Comparison of ENCODE assay signal across 1 cellular context in the genomic region with DNA sequence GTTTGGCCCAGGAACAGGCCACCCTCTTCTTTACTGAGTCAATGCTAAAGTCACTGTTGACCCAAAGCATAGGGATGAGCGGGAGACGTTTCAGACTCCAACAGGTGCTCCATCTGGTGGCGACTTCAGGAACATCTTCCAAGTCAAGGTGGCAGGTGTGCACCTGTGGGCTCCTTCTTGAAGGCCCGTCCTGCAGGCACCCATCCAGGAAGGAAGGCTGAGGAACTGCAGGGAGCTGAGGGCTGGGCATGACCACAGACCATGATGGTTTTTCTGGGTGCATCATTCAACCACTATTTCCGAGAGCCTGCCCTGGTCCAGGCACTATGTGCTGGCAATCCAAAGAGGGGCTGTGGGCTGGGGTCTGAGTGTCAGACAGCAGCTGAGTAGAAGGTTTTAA.
TF ChIP-seq lines count a peak whose summit lies in the region.

No MANE protein-coding gene starts in this region.

TF ChIP-seq in GM23338, 12 proteins besides CTCF, POLR2A, EP300 and RAD21 (continued from another document):
- TF ChIP-seq ZNF462 (CRISPR knock-in tag; IDR thresholded peaks at IDR 0.05), result no peak
- no peak for TF ChIP-seq POLR2AphosphoS5 (IDR thresholded peaks at IDR 0.05; ENCODE audit: low read depth)
